ENCODE assay signal across 18 cellular contexts in genomic region chr1:184800876-184801275, GRCh38.
"Had no signal": no experiment of that assay in that cellular context is flagged by ENCODE, and none has a peak within 500 bp of the region (broad histone marks: within the 10 kb centered on the region; RNA-seq: fewer than 3 reads in every experiment).

No MANE protein-coding gene starts in this region.

- ATAC-seq: heart left ventricle, mucosa of descending colon, natural killer cell had no signal

- H3K27ac ChIP-seq: dorsolateral prefrontal cortex, heart left ventricle, ovary, right lobe of liver, skin epidermis, transverse colon had no signal

- H3K27me3 ChIP-seq: dorsolateral prefrontal cortex, heart left ventricle, ovary, right lobe of liver, stomach, transverse colon had no signal

- H3K4me3 ChIP-seq: dorsolateral prefrontal cortex, heart left ventricle, mucosa of descending colon, ovary, right lobe of liver, skin epidermis, stomach, thoracic aorta, transverse colon had no signal

- H3K9me3 ChIP-seq: heart left ventricle, mucosa of descending colon, ovary, right lobe of liver, stomach, thoracic aorta, transverse colon had no signal

- DNase-seq: cortex of kidney; dorsolateral prefrontal cortex; effector CD8-positive, alpha-beta T cell; heart left ventricle; hippocampal formation; mucosa of descending colon; natural killer cell; ovary; stimulated activated CD4-positive, alpha-beta T cell treated with anti-CD3 and anti-CD28 coated beads, Interleukin-2, amount 100 ng/mL, for 24 hours; stimulated activated CD4-positive, alpha-beta T cell treated with anti-CD3 and anti-CD28 coated beads, Interleukin-4, amount 100 ng/mL, for 4 hours; stimulated activated naive CD4-positive, alpha-beta T cell; substantia nigra; transverse colon had no signal

- H3K36me3 ChIP-seq: ovary, right lobe of liver had no signal

- FAIRE-seq: islet of Langerhans had no signal
